In the genomic region with DNA sequence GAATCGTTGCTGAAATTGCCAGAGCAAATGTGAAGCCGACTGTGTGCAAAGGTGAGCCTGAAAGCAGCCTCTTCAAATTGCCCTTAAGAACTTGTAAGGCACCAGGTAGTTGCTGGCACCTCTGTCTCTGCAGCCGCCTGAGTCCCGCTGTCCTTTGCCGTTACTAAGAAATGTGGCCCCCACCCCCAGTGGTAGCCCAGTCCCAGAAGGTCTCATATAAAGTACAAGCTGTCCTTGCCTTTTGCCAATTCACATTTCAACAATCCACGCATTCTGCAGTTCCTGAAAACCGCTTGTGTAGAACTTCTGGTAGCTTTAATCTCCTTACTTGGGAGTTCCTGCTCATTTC, we compare ENCODE assay signal across 14 cellular contexts.
"Had no signal": no experiment of that assay in that cellular context is flagged by ENCODE, and none has a peak within 500 bp of the region (broad histone marks: within the 10 kb centered on the region; RNA-seq: fewer than 3 reads in every experiment).

No MANE protein-coding gene starts in this region.

- H3K27ac ChIP-seq: breast epithelium, coronary artery, left lung, uterus had no signal

- DNase-seq: activated CD4-positive, alpha-beta T cell treated with anti-CD3 and anti-CD28 coated beads for 1 hour; activated CD4-positive, alpha-beta T cell treated with anti-CD3 and anti-CD28 coated beads, Interleukin-2, amount 50 U/mL, for 48 hours; activated CD8-positive, alpha-beta memory T cell treated with anti-CD3 and anti-CD28 coated beads, Interleukin-2, amount 10 ng/mL, durations not matched to agents 7 days and 5 days; activated gamma-delta T cell; activated naive CD8-positive, alpha-beta T cell treated with anti-CD3 and anti-CD28 coated beads for 36 hours; activated T-cell treated with anti-CD3 and anti-CD28 coated beads, Interleukin-2, amount 50 U/mL, for 24 hours; effector CD8-positive, alpha-beta T cell; left lung; mesenchymal stem cell; uterus had no signal

- H3K27me3 ChIP-seq: breast epithelium, left lung, uterus had no signal

- H3K9me3 ChIP-seq: breast epithelium, left lung, thoracic aorta, uterus had no signal

- H3K36me3 ChIP-seq: breast epithelium, left lung, uterus had no signal

- H3K4me2 ChIP-seq: smooth muscle cell had no signal

- ATAC-seq: activated CD8-positive, alpha-beta memory T cell treated with anti-CD3 and anti-CD28 coated beads, Interleukin-2, amount 10 ng/mL, durations not matched to agents 7 days and 5 days; left lung had no signal

- H3K4me3 ChIP-seq: breast epithelium, coronary artery, left lung, smooth muscle cell, thoracic aorta, uterus had no signal

- H3K4me1 ChIP-seq: breast epithelium, left lung, uterus had no signal
